In genomic region chr3:53044371-53045106, GRCh38 we compare ENCODE assay signal across 7 cellular contexts. TPM values are rescaled to one million over a fixed set of nuclear protein-coding genes. Genes with fewer than 3 reads are reported as not detected.
DNase-seq lines count a peak whose midpoint lies in the region; ATAC-seq, FAIRE-seq and TF ChIP-seq lines count a peak whose summit lies in the region.

No MANE protein-coding gene starts in this region.

- H3K79me2 ChIP-seq in SK-N-SH (ENCODE audit: insufficient read depth) = no peaks in the 10 kb centered on the region; the same call in 1 of the 2 replicates
- H3K79me2 ChIP-seq in K562 (ENCODE audit: control insufficient read depth, insufficient read depth, low read length) = peaks cover 7% of the 10 kb centered on the region; the same call in 2 of the 3 replicates

- POLR2A ChIA-PET in SK-N-SH (lab: Yijun Ruan, JAX) = no interaction called here
- POLR2A ChIA-PET in K562 (lab: Yijun Ruan, JAX) = interaction anchor here (0.8 to 1.4 kb wide), 2 partner anchors 18 to 854 kb away, joined by 3 to 6 read pairs; no protein-coding TSS in a partner anchor

- H3K4me1 ChIP-seq in SK-N-SH (ENCODE audit: control insufficient read depth in 1 of 2, insufficient read depth in 2 of 2, low read depth in 1 of 2, low read length in 1 of 2) (peaks cover 0 to 6% of the 10 kb centered on the region in 2 experiments; a peak in 2 of 4 replicates), K562 (replicated peaks in 1 of 2; ENCODE audit: control insufficient read depth in 2 of 2, insufficient read depth in 2 of 2, low read length in 2 of 2) (peaks cover 5 to 17% of the 10 kb centered on the region in 2 experiments; a peak in 4 of 5 replicates)

- 40% methylated on average over 31 of the region's 33 CpGs for WGBS in SK-N-SH (ENCODE audit: low lambda C conversion rate)
- 8% methylated on average over 32 of the region's 33 CpGs for WGBS in K562 (ENCODE audit: insufficient coverage, low coverage, missing lambda C conversion rate)

- peak; percentile 82 for FAIRE-seq in K562 (lab: Jason Lieb, UNC)

- no peaks in the 10 kb centered on the region for H3K9me1 ChIP-seq in K562 (ENCODE audit: control insufficient read depth, insufficient read depth, low read length)

- TF ChIP-seq EP300 in SK-N-SH (IDR thresholded peaks at IDR 0.05; ENCODE audit: borderline replicate concordance in 1 of 2, low read depth in 1 of 2, low read length in 1 of 2) (no peak), K562 (IDR thresholded peaks at IDR 0.05; ENCODE audit: low read length) (no peak)

- H3K4me2 ChIP-seq in SK-N-SH = peak overlapping the region; percentile 71
- H3K4me2 ChIP-seq in K562 (ENCODE audit: insufficient read depth, low read length) = peak overlapping the region; percentile 72

- TF ChIP-seq CTCF in GM13977 (IDR thresholded peaks at IDR 0.05; ENCODE audit: extremely low read depth, insufficient read depth, missing control alignments) (no peak), SK-N-SH (IDR thresholded peaks at IDR 0.05) (no peak), K562 (IDR thresholded peaks at IDR 0.05 in 2 of 3, conservative IDR thresholded peaks at IDR 0.05 in 1 of 3; ENCODE audit: insufficient read depth in 2 of 3, low read depth in 1 of 3, low read length in 3 of 3) (no peak)

- in situ Hi-C loops in GM13977 (cut with MboI; ENCODE audit: low pct_unique_long_range_greater_than_20kb, low sequenced_read_pairs, unreplicated experiment) = no loop called here
- in situ Hi-C loops in K562 (cut with MboI) = no loop called here

- H3K4me3 ChIP-seq in SK-N-SH (ENCODE audit: low read depth in 2 of 2, low read length in 1 of 2) (peak overlapping the region; percentile 61 to 75), K562 (peak overlapping the region; percentile 81), iPS-11a (ENCODE audit: low read depth, low read length) (peak overlapping the region; percentile 70)

- H3K27me3 ChIP-seq in SK-N-SH (ENCODE audit: insufficient read depth) = no peaks in the 10 kb centered on the region; the same call in 1 of the 2 replicates
- no peaks in the 10 kb centered on the region for H3K27me3 ChIP-seq in K562 (ENCODE audit: control insufficient read depth in 2 of 2, insufficient read depth in 2 of 2, low read length in 2 of 2)

- H3K9ac ChIP-seq in SK-N-SH (peak overlapping the region; percentile 50; the same call in 1 of the 2 replicates), K562 (ENCODE audit: insufficient read depth in 1 of 2, low read depth in 2 of 2, low read length in 2 of 2) (peak overlapping the region; percentile 27 to 87; a peak in 3 of 4 replicates)

- ATAC-seq in HG02970 (IDR thresholded peaks at IDR 0.05; ENCODE audit: low FRiP score, unreplicated experiment) = peak; percentile 3
- peak; percentile 62 for ATAC-seq in K562
- peak; percentile 44 for ATAC-seq in sciatic nerve

- TSS peak; percentile 51 for BruUV-seq in K562 (replicated peaks; lab: Mats Ljungman, UMichigan)

- TF ChIP-seq POLR2A in K562 (conservative IDR thresholded peaks at IDR 0.05) = no peak

- intact Hi-C loops in K562 (cut with micrococcal nuclease) = no loop called here
- intact Hi-C loops in sciatic nerve (cut with DNase I) = no loop called here

- CTCF ChIA-PET in SK-N-SH (lab: Yijun Ruan, JAX) (interaction anchor here (1.1 to 1.3 kb wide), 2 partner anchors 109 to 161 kb away, joined by 4 to 5 read pairs; no protein-coding TSS in a partner anchor), K562 (lab: Yijun Ruan, JAX; ENCODE audit: low intra/inter-chr PET ratio) (no interaction called here)

- DNase-seq in GM13977 (ENCODE audit: low spot score) (peak; percentile 65), SK-N-SH (peak; percentile 52), K562 (ENCODE audit: extremely low read depth in 1 of 4, low spot score in 3 of 4) (peak in 3 of 4 experiments; percentile 13 to 38 (median 22)), sciatic nerve (ENCODE audit: low spot score) (no peak), NCI-H2029 (lab: John Stamatoyannopoulos, UW) (no peak)

- H2AFZ ChIP-seq in SK-N-SH (ENCODE audit: low read depth) = peak overlapping the region; percentile 84
- peak overlapping the region; percentile 62 for H2AFZ ChIP-seq in K562 (ENCODE audit: low read depth, low read length)

- no peaks in the 10 kb centered on the region for H3K9me3 ChIP-seq in SK-N-SH
- H3K9me3 ChIP-seq in K562 (replicated peaks; ENCODE audit: control insufficient read depth, insufficient read depth, low read depth, low read length) = no peaks in the 10 kb centered on the region

- H4K20me1 ChIP-seq in SK-N-SH (ENCODE audit: insufficient read depth) = no peaks in the 10 kb centered on the region
- H4K20me1 ChIP-seq in K562 (replicated peaks; ENCODE audit: control insufficient read depth, insufficient read depth, low read length) = no peaks in the 10 kb centered on the region

- H3K36me3 ChIP-seq in SK-N-SH (replicated peaks in 1 of 2; ENCODE audit: control insufficient read depth in 1 of 2, insufficient read depth in 2 of 2, low read length in 1 of 2) (no peaks in the 10 kb centered on the region), K562 (ENCODE audit: control insufficient read depth, insufficient read depth, low read length) (no peaks in the 10 kb centered on the region)

- peak overlapping the region in 1 of 2 experiments; percentile 47; a peak in 1 of 4 replicates for H3K27ac ChIP-seq in SK-N-SH (ENCODE audit: low read depth in 2 of 2, low read length in 1 of 2)
- peak overlapping the region; percentile 67 for H3K27ac ChIP-seq in K562 (ENCODE audit: extremely low read depth, low read depth, low read length)

- no peaks in the 10 kb centered on the region for H3K9me2 ChIP-seq in SK-N-SH

- TF ChIP-seq RAD21 in SK-N-SH (IDR thresholded peaks at IDR 0.05; ENCODE audit: low read length) (no peak), K562 (CRISPR knock-in tag; conservative IDR thresholded peaks at IDR 0.05 in 1 of 2, IDR thresholded peaks at IDR 0.05 in 1 of 2) (no peak)

- H3F3A ChIP-seq in SK-N-SH (replicated peaks; ENCODE audit: insufficient read depth) = peaks cover 11% of the 10 kb centered on the region

TF ChIP-seq in SK-N-SH, 30 proteins besides CTCF, POLR2A, EP300 and RAD21:
- TF ChIP-seq TCF12 (IDR thresholded peaks at IDR 0.05) (no peak), RXRA (IDR thresholded peaks at IDR 0.05; ENCODE audit: borderline replicate concordance, low read depth) (no peak), SMC3 (IDR thresholded peaks at IDR 0.05; ENCODE audit: low read depth, low read length) (no peak)

TF ChIP-seq in K562, 482 proteins besides CTCF, POLR2A, EP300 and RAD21 (continues in another document):
- TF ChIP-seq ZKSCAN8 (CRISPR knock-in tag; IDR thresholded peaks at IDR 0.05) = no peak
- TF ChIP-seq SMAD4 (CRISPR knock-in tag; conservative IDR thresholded peaks at IDR 0.05) = no peak
- TF ChIP-seq NONO (IDR thresholded peaks at IDR 0.05; ENCODE audit: low read depth in 2 of 2, low read length in 1 of 2) = peak in 1 of 2 experiments; percentile 25; a peak in 1 of 4 replicates
- TF ChIP-seq SMARCB1 (IDR thresholded peaks at IDR 0.05; ENCODE audit: insufficient read length, low read depth) = no peak
- TF ChIP-seq ZNF740 (CRISPR knock-in tag; IDR thresholded peaks at IDR 0.05) = no peak
- TF ChIP-seq ZNF740 (tag; IDR thresholded peaks at IDR 0.05) = 0 out of 4 replicates have a peak, but pooled peaks of 1 of the 2 experiments have one; percentile 25
- no peak for TF ChIP-seq RBM25 (IDR thresholded peaks at IDR 0.05; ENCODE audit: low read depth, low read length, severe bottlenecking)

RNA-seq across cellular contexts. Expression of gene SFMBT1, which starts 1.3 kb away (rescaled TPM):
- 0.62 and 0.72 TPM in 2 replicates for polyA plus RNA-seq in SK-N-SH (2012; rRNA removed)
- polyA plus RNA-seq in SK-N-SH (2012; cell fraction: cytosol; rRNA removed) = 0.93 and 1.4 TPM in 2 replicates
- 1.00 and 1.3 TPM in 2 replicates for polyA plus RNA-seq in SK-N-SH (2012; cell fraction: nucleus; rRNA removed)
- 9.9 and 14.6 TPM in 2 replicates for total RNA-seq in K562 (2011; cell fraction: chromatin; rRNA removed; ENCODE audit: low replicate concordance)
- 3.7 and 5.5 TPM in 2 replicates for total RNA-seq in K562 (2011; cell fraction: nucleolus; rRNA removed)
- 5.8 and 6.8 TPM in 2 replicates for total RNA-seq in K562 (2011; cell fraction: nucleoplasm; rRNA removed)
- 3.4 and 7.2 TPM in 2 replicates for total RNA-seq in K562 (2014; rRNA removed)
- 4.9 and 5.2 TPM in 2 replicates for total RNA-seq in K562 (2014; rRNA removed; fragmentation: Illumina TruSeq; extraction: Trizol)
- 4.6 and 5.7 TPM in 2 replicates for total RNA-seq in K562 (2015; rRNA removed; fragmentation: Illumina TruSeq; extraction: Trizol)
- total RNA-seq in K562 (2021) = 5.9 and 6.6 TPM in 2 replicates
- polyA plus RNA-seq in K562 (2011; rRNA removed) = 3.7 and 3.8 TPM in 2 replicates
- polyA plus RNA-seq in K562 (2011; cell fraction: cytosol; rRNA removed) = 1.4 and 3.6 TPM in 2 replicates
- polyA plus RNA-seq in K562 (2011; cell fraction: nucleus; rRNA removed) = 4.4 and 5.8 TPM in 2 replicates
- 3.3 and 3.8 TPM in 2 replicates for polyA plus RNA-seq in K562 (2012)
- 3.2 and 3.3 TPM in 2 replicates for polyA plus RNA-seq in K562 (2014; fragmentation: Illumina TruSeq; extraction: Trizol)
- 1 to 10 TPM in 1 of 2 experiments, under 1 TPM in 1; 0.76 to 1.4 TPM for polyA plus RNA-seq in K562 (2014; fragmentation: Nextera tagmentation; extraction: Ambion mirVana)
- polyA plus RNA-seq in K562 (2014; rRNA removed) = 3.6 and 3.9 TPM in 2 replicates
- polyA minus RNA-seq in K562 (2011; rRNA and poly(A)+ RNA removed) = 11.0 and 11.2 TPM in 2 replicates
- 4.4 and 7.1 TPM in 2 replicates for polyA minus RNA-seq in K562 (2011; cell fraction: cytosol; rRNA and poly(A)+ RNA removed)
- polyA minus RNA-seq in K562 (2011; cell fraction: nucleus; rRNA and poly(A)+ RNA removed) = 4.2 and 7.0 TPM in 2 replicates
- 12.0 TPM for total RNA-seq in sciatic nerve

Comparison
In these comparisons a context has a peak if more than half of its experiments do, and no peak if none do; other contexts are left out.
1. DNase-seq: peak in GM13977 (single experiment), SK-N-SH (single experiment) and K562 (3 of 4); none in sciatic nerve (single experiment) and NCI-H2029 (single experiment).
2. ATAC-seq: peak in every context shown above with its lines; median percentile 62 in K562; 44 in sciatic nerve; 3 in HG02970.
3. Peak in every context shown above with its lines, with median percentiles within 50 percentile points of each other: H3K4me3 ChIP-seq.